16 cellular contexts compared by ENCODE assay signal in the genomic region with DNA sequence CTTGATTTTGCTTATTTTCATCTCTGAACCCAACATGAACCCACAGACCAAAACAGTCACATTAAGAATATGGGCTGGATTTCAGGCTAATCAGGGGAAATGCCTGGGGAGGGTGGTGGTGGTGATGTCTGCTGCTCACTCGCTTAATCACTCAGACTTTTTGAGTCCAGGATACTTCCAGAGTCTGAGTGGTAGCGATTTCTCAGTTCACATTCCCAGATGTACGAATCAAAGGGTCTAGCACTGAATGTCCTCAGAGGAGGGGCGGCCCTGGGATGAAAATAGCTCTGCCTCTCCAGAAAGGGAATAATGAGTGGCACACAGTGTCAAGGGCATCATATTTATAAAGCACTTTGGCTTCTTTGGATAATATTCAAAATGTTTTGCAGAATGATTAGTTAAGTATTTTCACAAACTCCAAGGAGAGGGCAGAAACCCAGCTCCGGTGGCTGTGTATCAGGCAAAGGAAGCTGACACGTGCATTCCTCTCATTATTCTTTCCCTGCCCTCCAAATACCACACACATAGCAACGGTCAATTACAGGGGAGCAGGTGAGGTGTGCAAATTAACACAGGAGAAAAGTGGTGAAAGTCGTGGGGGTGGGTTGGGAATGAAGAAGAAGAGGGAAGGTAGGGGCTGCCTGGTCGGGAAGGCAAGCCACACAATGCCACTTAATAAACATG.
A peak's percentile ranks its signal among the peaks of the same experiment; 100 is the strongest.
DNase-seq lines count a peak whose midpoint lies in the region; ATAC-seq and TF ChIP-seq lines count a peak whose summit lies in the region.
"Had no signal": no experiment of that assay in that cellular context is flagged by ENCODE, and none has a peak within 500 bp of the region (broad histone marks: within the 10 kb centered on the region; RNA-seq: fewer than 3 reads in every experiment).

No MANE protein-coding gene starts in this region.

- no peaks in the 10 kb centered on the region for H4K20me1 ChIP-seq in smooth muscle cell (ENCODE audit: low read depth)
- H4K20me1 ChIP-seq in MM.1S (ENCODE audit: insufficient read depth, low read length), result no peaks in the 10 kb centered on the region

- H3K4me1 ChIP-seq in smooth muscle cell (ENCODE audit: low read depth) (peaks cover 20% of the 10 kb centered on the region), MM.1S (ENCODE audit: low read length) (no peaks in the 10 kb centered on the region)

- H3K27me3 Mint-ChIP-seq in HFFc6 (ENCODE audit: insufficient read depth), result no peaks in the 10 kb centered on the region; the same call in 1 of the 2 replicates

- H3K4me2 ChIP-seq in smooth muscle cell, result peak overlapping the region; percentile 75
- H3K4me2 ChIP-seq in MM.1S (ENCODE audit: low read depth, low read length), result no peak overlapping the region

- H2AFZ ChIP-seq in smooth muscle cell (ENCODE audit: low read depth) (peak overlapping the region; percentile 39), MM.1S (ENCODE audit: low read length) (no peak overlapping the region)

- H3K9me3 Mint-ChIP-seq in HFFc6, result no peaks in the 10 kb centered on the region
- H3K9me3 Mint-ChIP-seq: activated CD4-positive, alpha-beta T cell treated with anti-CD3 and anti-CD28 coated beads, Interleukin-2, amount 10 ng/mL, durations not matched to agents 24 days and 14 days; activated naive CD8-positive, alpha-beta T cell treated with anti-CD3 and anti-CD28 coated beads for 36 hours; CD14-positive monocyte had no signal

- no peaks in the 10 kb centered on the region for H3K27me3 ChIP-seq in smooth muscle cell (ENCODE audit: low read depth)
- H3K27me3 ChIP-seq in MM.1S (replicated peaks; ENCODE audit: insufficient read depth, low read length), result no peaks in the 10 kb centered on the region

- H3K79me2 ChIP-seq in smooth muscle cell (ENCODE audit: low read depth) (no peaks in the 10 kb centered on the region), MM.1S (ENCODE audit: low read length) (no peaks in the 10 kb centered on the region)

- H3K9ac ChIP-seq in smooth muscle cell (ENCODE audit: low read depth), result no peak overlapping the region
- no peak overlapping the region for H3K9ac ChIP-seq in MM.1S (ENCODE audit: low read length)

- ATAC-seq in HG03196 (IDR thresholded peaks at IDR 0.05; ENCODE audit: unreplicated experiment) (no peak), HG03469 (IDR thresholded peaks at IDR 0.05; ENCODE audit: unreplicated experiment) (no peak)

- H3K4me1 Mint-ChIP-seq in HFFc6 (ENCODE audit: low read depth), result peaks cover 10% of the 10 kb centered on the region; the same call in 1 of the 2 replicates
- H3K4me1 Mint-ChIP-seq: activated CD4-positive, alpha-beta T cell treated with anti-CD3 and anti-CD28 coated beads, Interleukin-2, amount 10 ng/mL, durations not matched to agents 24 days and 14 days; activated naive CD8-positive, alpha-beta T cell treated with anti-CD3 and anti-CD28 coated beads for 36 hours; CD14-positive monocyte had no signal

- TF ChIP-seq CTCF in HFFc6 (IDR thresholded peaks at IDR 0.05), result no peak
- TF ChIP-seq CTCF in coronary artery (IDR thresholded peaks at IDR 0.05), result no peak
- TF ChIP-seq CTCF in smooth muscle cell (IDR thresholded peaks at IDR 0.05; ENCODE audit: borderline replicate concordance, insufficient read depth, poor library complexity, severe bottlenecking), result no peak
- TF ChIP-seq CTCF in MM.1S (IDR thresholded peaks at IDR 0.05; ENCODE audit: low read length), result no peak

- H3K27ac Mint-ChIP-seq in HFFc6, result no peak overlapping the region
- H3K27ac Mint-ChIP-seq: activated CD4-positive, alpha-beta T cell treated with anti-CD3 and anti-CD28 coated beads, Interleukin-2, amount 10 ng/mL, durations not matched to agents 24 days and 14 days; activated naive CD8-positive, alpha-beta T cell treated with anti-CD3 and anti-CD28 coated beads for 36 hours; CD14-positive monocyte; progenitor cell of endocrine pancreas had no signal

- peak overlapping the region in 1 of 2 donors; percentile 3 for H3K27ac ChIP-seq in coronary artery
- no peak overlapping the region for H3K27ac ChIP-seq in smooth muscle cell (ENCODE audit: low read depth)
- H3K27ac ChIP-seq in MM.1S (ENCODE audit: low read length), result no peak overlapping the region

- H3K36me3 Mint-ChIP-seq in HFFc6 (ENCODE audit: low read depth), result no peaks in the 10 kb centered on the region
- H3K36me3 Mint-ChIP-seq: activated naive CD8-positive, alpha-beta T cell treated with anti-CD3 and anti-CD28 coated beads for 36 hours; CD14-positive monocyte had no signal

- no peaks in the 10 kb centered on the region for H3K9me2 ChIP-seq in MM.1S (replicated peaks; ENCODE audit: insufficient read depth, low read length)

- DNase-seq in HFFc6 (no peak), coronary artery (ENCODE audit: low spot score) (no peak), left kidney (ENCODE audit: low read depth, low spot score) (peak; percentile 47), smooth muscle cell (lab: John Stamatoyannopoulos, UW; ENCODE audit: unreplicated experiment) (no peak), MM.1S (no peak)
- DNase-seq: activated CD4-positive, alpha-beta T cell treated with anti-CD3 and anti-CD28 coated beads, Interleukin-2, amount 10 ng/mL, durations not matched to agents 24 days and 14 days; activated naive CD8-positive, alpha-beta T cell treated with anti-CD3 and anti-CD28 coated beads for 36 hours; activated T-cell treated with anti-CD3 and anti-CD28 coated beads, Interleukin-2, amount 50 U/mL, for 1 hour; DMS79; NCI-H2029; NCI-H524 treated with DMSO at 0.1 percent for 48 hours; T-helper 9 cell had no signal

- H3K4me3 ChIP-seq in coronary artery (peak overlapping the region; percentile 31), smooth muscle cell (no peak overlapping the region), MM.1S (ENCODE audit: low read length) (no peak overlapping the region)

- WGBS in smooth muscle cell (ENCODE audit: low lambda C conversion rate), result 17% methylated on average over 9 of the region's 9 CpGs

- H3F3A ChIP-seq in smooth muscle cell (ENCODE audit: low read depth) (no peaks in the 10 kb centered on the region), MM.1S (ENCODE audit: insufficient read depth, low read length) (no peaks in the 10 kb centered on the region)

- H3K9me3 ChIP-seq in smooth muscle cell (replicated peaks; ENCODE audit: low read depth) (no peaks in the 10 kb centered on the region), MM.1S (replicated peaks; ENCODE audit: insufficient read depth, low read length) (no peaks in the 10 kb centered on the region)

- H3K4me3 Mint-ChIP-seq in HFFc6, result peak overlapping the region; percentile 36; the same call in 1 of the 2 replicates
- H3K4me3 Mint-ChIP-seq: activated CD4-positive, alpha-beta T cell treated with anti-CD3 and anti-CD28 coated beads, Interleukin-2, amount 10 ng/mL, durations not matched to agents 24 days and 14 days; activated naive CD8-positive, alpha-beta T cell treated with anti-CD3 and anti-CD28 coated beads for 36 hours; CD14-positive monocyte had no signal

- H3K36me3 ChIP-seq in smooth muscle cell (ENCODE audit: low read depth) (no peaks in the 10 kb centered on the region), MM.1S (replicated peaks; ENCODE audit: insufficient read depth, low read length) (no peaks in the 10 kb centered on the region)
